In the genomic region with DNA sequence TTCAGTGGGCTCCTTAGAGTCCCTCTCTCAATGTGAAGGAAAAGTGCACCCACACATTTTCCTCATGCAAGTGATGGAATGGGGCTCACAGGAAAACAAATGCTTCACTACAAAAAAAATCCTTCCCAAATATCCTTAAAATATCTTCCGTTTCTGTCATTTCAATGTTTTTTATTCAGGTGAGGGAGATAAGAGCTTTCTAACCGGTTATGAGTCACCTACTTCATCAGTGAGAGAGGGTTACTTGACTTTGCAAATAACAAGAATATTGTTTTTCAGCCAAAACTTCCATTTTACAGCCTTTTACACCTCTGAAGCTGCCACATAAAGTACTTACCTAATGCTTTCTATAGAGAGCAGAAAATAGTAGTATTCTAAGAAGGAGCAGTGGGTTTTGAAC, we compare ENCODE assay signal across 18 cellular contexts.
DNase-seq lines count a peak whose midpoint lies in the region; ATAC-seq, FAIRE-seq and TF ChIP-seq lines count a peak whose summit lies in the region.
"Had no signal": no experiment of that assay in that cellular context is flagged by ENCODE, and none has a peak within 500 bp of the region (broad histone marks: within the 10 kb centered on the region; RNA-seq: fewer than 3 reads in every experiment).

No MANE protein-coding gene starts in this region.

- H3K79me2 ChIP-seq in SK-N-SH (ENCODE audit: insufficient read depth) (no peaks in the 10 kb centered on the region), keratinocyte (ENCODE audit: control insufficient read depth, insufficient read depth, low read length) (no peaks in the 10 kb centered on the region), mesendoderm (ENCODE audit: control insufficient read depth, insufficient read depth, low read length) (no peaks in the 10 kb centered on the region)

- H3K9me2 ChIP-seq in SK-N-SH, result no peaks in the 10 kb centered on the region

- peaks cover 0 to 10% of the 10 kb centered on the region in 2 experiments; a peak in 3 of 4 replicates for H3K4me1 ChIP-seq in SK-N-SH (ENCODE audit: control insufficient read depth in 1 of 2, insufficient read depth in 2 of 2, low read depth in 1 of 2, low read length in 1 of 2)
- peaks cover 33% of the 10 kb centered on the region for H3K4me1 ChIP-seq in keratinocyte (ENCODE audit: control insufficient read depth, extremely low read depth, insufficient read depth, low read length)
- H3K4me1 ChIP-seq in mesendoderm (ENCODE audit: control insufficient read depth, low read depth, low read length), result no peaks in the 10 kb centered on the region

- no peaks in the 10 kb centered on the region for H3K79me1 ChIP-seq in mesendoderm (ENCODE audit: low read length)

- FAIRE-seq in keratinocyte (lab: Jason Lieb, UNC) (peak; percentile 46), urothelium cell line (lab: Jason Lieb, UNC) (no peak)
- FAIRE-seq: GM12891, GM18507, H1 had no signal

- H3K4me3 ChIP-seq in SK-N-SH (ENCODE audit: low read depth in 2 of 2, low read length in 1 of 2), result no peak overlapping the region
- no peak overlapping the region for H3K4me3 ChIP-seq in keratinocyte (ENCODE audit: control insufficient read depth in 2 of 3, extremely low read depth in 1 of 3, insufficient read depth in 2 of 3, low read depth in 1 of 3, low read length in 3 of 3)
- no peak overlapping the region for H3K4me3 ChIP-seq in mesendoderm (ENCODE audit: low read length)

- TF ChIP-seq RAD21 in SK-N-SH (IDR thresholded peaks at IDR 0.05; ENCODE audit: low read length), result no peak

- H3K9me3 ChIP-seq in SK-N-SH (no peaks in the 10 kb centered on the region), keratinocyte (ENCODE audit: control insufficient read depth, low read depth, low read length) (no peaks in the 10 kb centered on the region)

- H3F3A ChIP-seq in SK-N-SH (replicated peaks; ENCODE audit: insufficient read depth), result peaks cover 20% of the 10 kb centered on the region

- no peaks in the 10 kb centered on the region for H3K9me1 ChIP-seq in keratinocyte (ENCODE audit: control insufficient read depth, extremely low read depth, insufficient read depth, low read length)

- H3K4me3 Mint-ChIP-seq in activated CD8-positive, alpha-beta T cell treated with anti-CD3 and anti-CD28 coated beads for 36 hours, result no peak overlapping the region
- H3K4me3 Mint-ChIP-seq in natural killer cell treated with Interleukin-12 subunit alpha and Interleukin-12 subunit beta and Interleukin-15 and Interleukin-18, amount 100 ng/mL, for 72 hours, result no peak overlapping the region
- H3K4me3 Mint-ChIP-seq: B cell had no signal

- no peak overlapping the region for H3K23ac ChIP-seq in mesendoderm (ENCODE audit: low read length)

- peaks cover 2% of the 10 kb centered on the region for H3K9me3 Mint-ChIP-seq in activated CD8-positive, alpha-beta T cell treated with anti-CD3 and anti-CD28 coated beads for 36 hours
- no peaks in the 10 kb centered on the region for H3K9me3 Mint-ChIP-seq in natural killer cell treated with Interleukin-12 subunit alpha and Interleukin-12 subunit beta and Interleukin-15 and Interleukin-18, amount 100 ng/mL, for 72 hours

- no peak overlapping the region for H3K56ac ChIP-seq in mesendoderm (ENCODE audit: low read length)

- H2BK120ac ChIP-seq in mesendoderm (ENCODE audit: low read depth, low read length), result no peak overlapping the region

- TF ChIP-seq EP300 in SK-N-SH (IDR thresholded peaks at IDR 0.05; ENCODE audit: borderline replicate concordance in 1 of 2, low read depth in 1 of 2, low read length in 1 of 2), result no peak

- dilution Hi-C loops in keratinocyte (cut with MboI; ENCODE audit: extremely low pct_ligation_motif_present, low sequenced_read_pairs), result no loop called here

- H3K4ac ChIP-seq in mesendoderm (ENCODE audit: low read depth, low read length), result no peak overlapping the region

- no peak overlapping the region for H2AK5ac ChIP-seq in mesendoderm (ENCODE audit: low read length)

- no peak overlapping the region for H4K5ac ChIP-seq in mesendoderm (ENCODE audit: low read length)

- H3K4me2 ChIP-seq in SK-N-SH (peak overlapping the region; percentile 21; the same call in 1 of the 2 replicates), keratinocyte (ENCODE audit: control insufficient read depth, extremely low read depth, insufficient read depth, low read depth, low read length) (peak overlapping the region; percentile 50), mesendoderm (ENCODE audit: low read length) (no peak overlapping the region)
- H3K4me2 ChIP-seq: KMS-11 had no signal

- H3K36me3 ChIP-seq in SK-N-SH (replicated peaks in 1 of 2; ENCODE audit: control insufficient read depth in 1 of 2, insufficient read depth in 2 of 2, low read length in 1 of 2) (no peaks in the 10 kb centered on the region), keratinocyte (ENCODE audit: control insufficient read depth in 2 of 2, extremely low read depth in 1 of 2, insufficient read depth in 2 of 2, low read length in 2 of 2) (no peaks in the 10 kb centered on the region), mesendoderm (ENCODE audit: control insufficient read depth, insufficient read depth, low read length) (no peaks in the 10 kb centered on the region)

- no peaks in the 10 kb centered on the region for H3K27me3 Mint-ChIP-seq in activated CD8-positive, alpha-beta T cell treated with anti-CD3 and anti-CD28 coated beads for 36 hours
- peaks cover 18 to 22% of the 10 kb centered on the region in 2 donors for H3K27me3 Mint-ChIP-seq in natural killer cell treated with Interleukin-12 subunit alpha and Interleukin-12 subunit beta and Interleukin-15 and Interleukin-18, amount 100 ng/mL, for 72 hours
- H3K27me3 Mint-ChIP-seq: B cell had no signal

- intact Hi-C loops in activated CD8-positive, alpha-beta T cell treated with anti-CD3 and anti-CD28 coated beads for 36 hours (cut with micrococcal nuclease), result no loop called here

- H4K20me1 ChIP-seq in SK-N-SH (ENCODE audit: insufficient read depth), result no peaks in the 10 kb centered on the region
- H4K20me1 ChIP-seq in keratinocyte (ENCODE audit: control insufficient read depth, extremely low read depth, insufficient read depth, low read length), result no peaks in the 10 kb centered on the region

- H3K27me3 ChIP-seq in SK-N-SH (ENCODE audit: insufficient read depth), result no peaks in the 10 kb centered on the region
- H3K27me3 ChIP-seq in keratinocyte (ENCODE audit: control insufficient read depth, extremely low read depth, insufficient read depth, low read length), result no peaks in the 10 kb centered on the region
- H3K27me3 ChIP-seq in mesendoderm (ENCODE audit: insufficient read depth, low read length, poor library complexity), result no peaks in the 10 kb centered on the region

- no peak overlapping the region for H2BK15ac ChIP-seq in mesendoderm (replicated peaks; ENCODE audit: low read depth)

- DNase-seq in A172 (ENCODE audit: low spot score) (peak; percentile 48), M059J (ENCODE audit: low read depth) (peak; percentile 44), SK-N-SH (no peak), keratinocyte (ENCODE audit: low read depth, low spot score) (no peak), mesendoderm (no peak), urothelium cell line (ENCODE audit: low spot score) (no peak)
- no peak for DNase-seq in activated CD8-positive, alpha-beta T cell treated with anti-CD3 and anti-CD28 coated beads for 36 hours
- DNase-seq in natural killer cell treated with Interleukin-12 subunit alpha and Interleukin-12 subunit beta and Interleukin-15 and Interleukin-18, amount 100 ng/mL, for 72 hours (ENCODE audit: low spot score), result no peak
- DNase-seq: 8988T, NCI-H1436, NCI-H1930, NCI-H526, SHP77 treated with DMSO at 0.1 percent for 48 hours had no signal

- H3K36me3 Mint-ChIP-seq in activated CD8-positive, alpha-beta T cell treated with anti-CD3 and anti-CD28 coated beads for 36 hours (ENCODE audit: low read depth), result no peaks in the 10 kb centered on the region
- no peaks in the 10 kb centered on the region for H3K36me3 Mint-ChIP-seq in natural killer cell treated with Interleukin-12 subunit alpha and Interleukin-12 subunit beta and Interleukin-15 and Interleukin-18, amount 100 ng/mL, for 72 hours

- TF ChIP-seq CTCF in SK-N-SH (IDR thresholded peaks at IDR 0.05) (no peak), keratinocyte (optimal IDR thresholded peaks at IDR 0.05 in 1 of 3, IDR thresholded peaks at IDR 0.05 in 1 of 3, conservative IDR thresholded peaks at IDR 0.05 in 1 of 3; ENCODE audit: extremely low read depth in 1 of 3, insufficient read depth in 2 of 3, low read length in 3 of 3) (no peak)
- TF ChIP-seq CTCF in activated CD8-positive, alpha-beta T cell treated with anti-CD3 and anti-CD28 coated beads for 36 hours (IDR thresholded peaks at IDR 0.05), result no peak

- no peak overlapping the region for H3K18ac ChIP-seq in mesendoderm (ENCODE audit: low read length)

- H3K27ac Mint-ChIP-seq in activated CD8-positive, alpha-beta T cell treated with anti-CD3 and anti-CD28 coated beads for 36 hours, result no peak overlapping the region
- H3K27ac Mint-ChIP-seq in natural killer cell treated with Interleukin-12 subunit alpha and Interleukin-12 subunit beta and Interleukin-15 and Interleukin-18, amount 100 ng/mL, for 72 hours, result no peak overlapping the region
- H3K27ac Mint-ChIP-seq: B cell had no signal

- no peak overlapping the region for H2BK5ac ChIP-seq in mesendoderm (ENCODE audit: low read length)

- H2AFZ ChIP-seq in SK-N-SH (ENCODE audit: low read depth), result no peak overlapping the region
- no peak overlapping the region for H2AFZ ChIP-seq in keratinocyte (ENCODE audit: control insufficient read depth, low read length)

- H4K8ac ChIP-seq in mesendoderm (ENCODE audit: low read depth, low read length), result no peak overlapping the region

- POLR2A ChIA-PET in SK-N-SH (lab: Yijun Ruan, JAX), result no interaction called here
- POLR2A ChIA-PET in activated CD8-positive, alpha-beta T cell treated with anti-CD3 and anti-CD28 coated beads for 36 hours (lab: Charles Lee), result no interaction called here

- H3K9ac ChIP-seq in SK-N-SH, result no peak overlapping the region
- H3K9ac ChIP-seq in keratinocyte (ENCODE audit: control insufficient read depth, extremely low read depth, insufficient read depth, low read length), result no peak overlapping the region
- H3K9ac ChIP-seq in mesendoderm (ENCODE audit: low read length), result no peak overlapping the region
- H3K9ac ChIP-seq: KMS-11 had no signal

- 8% methylated on average over 2 of the region's 2 CpGs for WGBS in SK-N-SH (ENCODE audit: low lambda C conversion rate)
- no CpG with 5 or more reads among the region's 2 CpGs for WGBS in mesendoderm (ENCODE audit: extremely low coverage, insufficient coverage, low lambda C conversion rate)

- ATAC-seq in activated CD8-positive, alpha-beta T cell treated with anti-CD3 and anti-CD28 coated beads for 36 hours, result no peak
- no peak for ATAC-seq in natural killer cell treated with Interleukin-12 subunit alpha and Interleukin-12 subunit beta and Interleukin-15 and Interleukin-18, amount 100 ng/mL, for 72 hours

- CTCF ChIA-PET in SK-N-SH (lab: Yijun Ruan, JAX), result no interaction called here
- CTCF ChIA-PET in activated CD8-positive, alpha-beta T cell treated with anti-CD3 and anti-CD28 coated beads for 36 hours (lab: Charles Lee), result no interaction called here

- peaks cover 6% of the 10 kb centered on the region for H3K4me1 Mint-ChIP-seq in activated CD8-positive, alpha-beta T cell treated with anti-CD3 and anti-CD28 coated beads for 36 hours (ENCODE audit: low read depth)
- no peaks in the 10 kb centered on the region for H3K4me1 Mint-ChIP-seq in natural killer cell treated with Interleukin-12 subunit alpha and Interleukin-12 subunit beta and Interleukin-15 and Interleukin-18, amount 100 ng/mL, for 72 hours (ENCODE audit: low read depth in 2 of 2)

- H3K27ac ChIP-seq in SK-N-SH (ENCODE audit: low read depth in 2 of 2, low read length in 1 of 2) (no peak overlapping the region), keratinocyte (ENCODE audit: control insufficient read depth, insufficient read depth, low read length) (peak overlapping the region; percentile 33), mesendoderm (ENCODE audit: low read depth, low read length) (no peak overlapping the region)
- H3K27ac ChIP-seq: KMS-11 had no signal

Comparison
In these comparisons a context has a peak if more than half of its experiments do, and no peak if none do; other contexts are left out.
1. DNase-seq: peak in A172 (single experiment) and M059J (single experiment); none in SK-N-SH (single experiment), keratinocyte (single experiment), mesendoderm (single experiment), activated CD8-positive, alpha-beta T cell treated with anti-CD3 and anti-CD28 coated beads for 36 hours (single experiment), urothelium cell line (single experiment) and natural killer cell treated with Interleukin-12 subunit alpha and Interleukin-12 subunit beta and Interleukin-15 and Interleukin-18, amount 100 ng/mL, for 72 hours (single experiment).